ENCODE assay signal across 1 cellular context in the genomic region with DNA sequence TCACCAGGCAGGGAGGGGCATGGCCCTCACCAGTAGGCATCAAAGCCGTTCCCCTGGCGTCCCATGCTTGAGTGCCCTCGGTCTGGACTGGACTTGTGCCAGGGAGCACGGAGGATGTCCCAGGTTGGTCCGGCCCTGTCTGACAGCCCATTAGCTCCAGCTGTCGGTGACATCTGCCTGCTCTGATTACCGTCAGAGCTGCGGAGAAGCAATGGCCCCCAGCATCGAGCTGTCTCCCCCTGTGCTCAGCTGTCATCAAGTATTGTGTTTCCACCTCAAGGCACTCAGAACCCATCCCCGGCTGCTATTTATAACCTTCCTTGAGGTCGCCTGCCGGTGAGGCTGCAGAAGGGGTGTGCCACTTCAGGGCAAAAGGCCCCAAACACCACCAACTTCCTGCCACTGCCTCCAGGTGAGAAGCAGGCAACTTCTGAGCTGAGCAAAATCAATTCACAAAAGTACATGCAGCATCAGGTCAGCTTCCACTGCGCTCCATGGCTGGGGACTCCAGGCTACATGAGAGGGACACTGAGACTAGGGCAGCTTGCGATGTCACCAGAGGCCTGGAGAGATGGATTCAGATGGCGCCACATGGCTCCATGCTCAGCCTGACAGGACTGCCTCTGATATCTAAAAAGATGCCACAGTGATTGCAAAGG.
TF ChIP-seq lines count a peak whose summit lies in the region.

No MANE protein-coding gene starts in this region.

TF ChIP-seq in HepG2, 621 proteins besides CTCF, POLR2A, EP300 and RAD21 (continued from another document):
- TF ChIP-seq ZNF724P (CRISPR knock-in tag; IDR thresholded peaks at IDR 0.05; ENCODE audit: borderline replicate concordance), result no peak
- TF ChIP-seq, protein P1, sequence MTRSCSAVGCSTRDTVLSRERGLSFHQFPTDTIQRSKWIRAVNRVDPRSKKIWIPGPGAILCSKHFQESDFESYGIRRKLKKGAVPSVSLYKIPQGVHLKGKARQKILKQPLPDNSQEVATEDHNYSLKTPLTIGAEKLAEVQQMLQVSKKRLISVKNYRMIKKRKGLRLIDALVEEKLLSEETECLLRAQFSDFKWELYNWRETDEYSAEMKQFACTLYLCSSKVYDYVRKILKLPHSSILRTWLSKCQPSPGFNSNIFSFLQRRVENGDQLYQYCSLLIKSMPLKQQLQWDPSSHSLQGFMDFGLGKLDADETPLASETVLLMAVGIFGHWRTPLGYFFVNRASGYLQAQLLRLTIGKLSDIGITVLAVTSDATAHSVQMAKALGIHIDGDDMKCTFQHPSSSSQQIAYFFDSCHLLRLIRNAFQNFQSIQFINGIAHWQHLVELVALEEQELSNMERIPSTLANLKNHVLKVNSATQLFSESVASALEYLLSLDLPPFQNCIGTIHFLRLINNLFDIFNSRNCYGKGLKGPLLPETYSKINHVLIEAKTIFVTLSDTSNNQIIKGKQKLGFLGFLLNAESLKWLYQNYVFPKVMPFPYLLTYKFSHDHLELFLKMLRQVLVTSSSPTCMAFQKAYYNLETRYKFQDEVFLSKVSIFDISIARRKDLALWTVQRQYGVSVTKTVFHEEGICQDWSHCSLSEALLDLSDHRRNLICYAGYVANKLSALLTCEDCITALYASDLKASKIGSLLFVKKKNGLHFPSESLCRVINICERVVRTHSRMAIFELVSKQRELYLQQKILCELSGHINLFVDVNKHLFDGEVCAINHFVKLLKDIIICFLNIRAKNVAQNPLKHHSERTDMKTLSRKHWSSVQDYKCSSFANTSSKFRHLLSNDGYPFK (CRISPR knock-in tag; IDR thresholded peaks at IDR 0.05; ENCODE audit: borderline replicate concordance), result no peak
- TF ChIP-seq, protein P2, sequence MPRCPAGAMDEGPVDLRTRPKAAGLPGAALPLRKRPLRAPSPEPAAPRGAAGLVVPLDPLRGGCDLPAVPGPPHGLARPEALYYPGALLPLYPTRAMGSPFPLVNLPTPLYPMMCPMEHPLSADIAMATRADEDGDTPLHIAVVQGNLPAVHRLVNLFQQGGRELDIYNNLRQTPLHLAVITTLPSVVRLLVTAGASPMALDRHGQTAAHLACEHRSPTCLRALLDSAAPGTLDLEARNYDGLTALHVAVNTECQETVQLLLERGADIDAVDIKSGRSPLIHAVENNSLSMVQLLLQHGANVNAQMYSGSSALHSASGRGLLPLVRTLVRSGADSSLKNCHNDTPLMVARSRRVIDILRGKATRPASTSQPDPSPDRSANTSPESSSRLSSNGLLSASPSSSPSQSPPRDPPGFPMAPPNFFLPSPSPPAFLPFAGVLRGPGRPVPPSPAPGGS (CRISPR knock-in tag; IDR thresholded peaks at IDR 0.05), result no peak
TF ChIP-seq in HepG2: peak in this region for 0.
